In genomic region chr10:70885931-70886903, GRCh38 we compare ENCODE assay signal across 15 cellular contexts. TPM values are rescaled to one million over a fixed set of nuclear protein-coding genes. Genes with fewer than 3 reads are reported as not detected.
DNase-seq lines count a peak whose midpoint lies in the region; ATAC-seq and TF ChIP-seq lines count a peak whose summit lies in the region.
"Had no signal": no experiment of that assay in that cellular context is flagged by ENCODE, and none has a peak within 500 bp of the region (broad histone marks: within the 10 kb centered on the region; RNA-seq: fewer than 3 reads in every experiment).

No MANE protein-coding gene starts in this region.

- H3K4me2 ChIP-seq in BLaER1 (0 out of 2 replicates have a peak overlapping the region, but pooled peaks have one; percentile 16), GM23338 (no peak overlapping the region), GM23248 (ENCODE audit: unreplicated experiment) (no peak overlapping the region)

- H3K79me2 ChIP-seq in GM23338 (replicated peaks; ENCODE audit: insufficient read depth): no peaks in the 10 kb centered on the region
- H3K79me2 ChIP-seq in GM23248 (ENCODE audit: insufficient read depth): no peaks in the 10 kb centered on the region

- TF ChIP-seq CTCF in GM23338 (conservative IDR thresholded peaks at IDR 0.05; ENCODE audit: low read depth in 2 of 2) (no peak), breast epithelium (IDR thresholded peaks at IDR 0.05) (no peak)

- H3K4me3 Mint-ChIP-seq in GM23338: peak overlapping the region; percentile 79; the same call in 1 of the 3 replicates

- H3K27ac Mint-ChIP-seq in GM23338: no peak overlapping the region

- no peak overlapping the region for H3K4me3 ChIP-seq in BLaER1
- no peak overlapping the region for H3K4me3 ChIP-seq in GM23338
- H3K4me3 ChIP-seq in breast epithelium: no peak overlapping the region
- H3K4me3 ChIP-seq in muscle layer of colon (ENCODE audit: low read depth in 1 of 2, low read length in 2 of 2): no peak overlapping the region
- no peak overlapping the region for H3K4me3 ChIP-seq in GM23248
- H3K4me3 ChIP-seq: mucosa of descending colon, uterus had no signal

- H2AFZ ChIP-seq in GM23338: no peak overlapping the region
- H2AFZ ChIP-seq in GM23248: no peak overlapping the region

- in situ Hi-C loops in GM23248 (cut with MboI): loop anchor here (10.0 kb wide), 1 partner anchor 341 kb away; no protein-coding TSS in a partner anchor

- no peak for TF ChIP-seq POLR2A in breast epithelium (IDR thresholded peaks at IDR 0.05)

- H3K36me3 ChIP-seq in BLaER1: peaks cover 46% of the 10 kb centered on the region
- H3K36me3 ChIP-seq in GM23338 (ENCODE audit: insufficient read depth): 0 out of 2 replicates have a peak, but pooled peaks cover 3% of the 10 kb centered on the region
- H3K36me3 ChIP-seq in breast epithelium: no peaks in the 10 kb centered on the region
- peaks cover 40% of the 10 kb centered on the region for H3K36me3 ChIP-seq in muscle layer of colon (ENCODE audit: insufficient read depth, low read length)
- peaks cover 3% of the 10 kb centered on the region; the same call in 1 of the 2 replicates for H3K36me3 ChIP-seq in GM23248 (ENCODE audit: low read depth)
- H3K36me3 ChIP-seq: uterus had no signal

- H3F3A ChIP-seq in GM23338 (replicated peaks; ENCODE audit: low read depth) (no peaks in the 10 kb centered on the region), GM23248 (ENCODE audit: insufficient read depth) (0 out of 2 replicates have a peak, but pooled peaks cover 3% of the 10 kb centered on the region)

- peaks cover 28% of the 10 kb centered on the region for H3K36me3 Mint-ChIP-seq in GM23338 (ENCODE audit: low read depth)

- H3K4me1 ChIP-seq in BLaER1: peaks cover 37% of the 10 kb centered on the region
- peaks cover 14% of the 10 kb centered on the region for H3K4me1 ChIP-seq in GM23338 (ENCODE audit: insufficient read depth)
- peaks cover 0 to 10% of the 10 kb centered on the region in 2 donors for H3K4me1 ChIP-seq in breast epithelium
- peaks cover 20% of the 10 kb centered on the region for H3K4me1 ChIP-seq in muscle layer of colon (ENCODE audit: insufficient read depth, low read length)
- H3K4me1 ChIP-seq in GM23248 (ENCODE audit: insufficient read depth): peaks cover 8% of the 10 kb centered on the region

- no peaks in the 10 kb centered on the region for H3K27me3 ChIP-seq in BLaER1
- no peaks in the 10 kb centered on the region for H3K27me3 ChIP-seq in GM23338 (ENCODE audit: insufficient read depth)
- no peaks in the 10 kb centered on the region for H3K27me3 ChIP-seq in breast epithelium
- H3K27me3 ChIP-seq in muscle layer of colon (ENCODE audit: control insufficient read depth in 1 of 2, insufficient read depth in 2 of 2, low read length in 2 of 2): no peaks in the 10 kb centered on the region
- no peaks in the 10 kb centered on the region for H3K27me3 ChIP-seq in GM23248 (replicated peaks; ENCODE audit: insufficient read depth)
- H3K27me3 ChIP-seq: uterus had no signal

- H3K9ac ChIP-seq in BLaER1 (no peak overlapping the region), muscle layer of colon (ENCODE audit: low read length) (peak overlapping the region; percentile 52), GM23248 (no peak overlapping the region)

- WGBS in GM23248 (ENCODE audit: low coverage in 1 of 2, low lambda C conversion rate in 2 of 2, missing lambda C conversion rate in 2 of 2), 2 experiments: 86 to 87% methylated on average over 18 of the region's 18 CpGs

- intact Hi-C loops in breast epithelium (cut with DNase I; ENCODE audit: low total_unique reads): loop anchor here (10.0 kb wide), 1 partner anchor 71 kb away; the partner anchor contains the start of gene SGPL1

- H3K27ac ChIP-seq in BLaER1 (no peak overlapping the region), GM23338 (ENCODE audit: low read depth) (no peak overlapping the region), breast epithelium (peak overlapping the region; percentile 90 to 97), muscle layer of colon (ENCODE audit: low read depth, low read length) (no peak overlapping the region), GM23248 (no peak overlapping the region)

- peaks cover 1% of the 10 kb centered on the region for H3K9me3 Mint-ChIP-seq in GM23338

- no peaks in the 10 kb centered on the region for H3K9me3 ChIP-seq in BLaER1
- H3K9me3 ChIP-seq in breast epithelium: no peaks in the 10 kb centered on the region
- no peaks in the 10 kb centered on the region for H3K9me3 ChIP-seq in muscle layer of colon (ENCODE audit: low read length)
- H3K9me3 ChIP-seq in GM23248 (ENCODE audit: low read depth): no peaks in the 10 kb centered on the region
- H3K9me3 ChIP-seq: mucosa of descending colon, uterus had no signal

- H3K4me1 Mint-ChIP-seq in GM23338: peaks cover 26% of the 10 kb centered on the region

- H3K9me2 ChIP-seq in GM23338 (ENCODE audit: insufficient read depth): no peaks in the 10 kb centered on the region
- no peaks in the 10 kb centered on the region for H3K9me2 ChIP-seq in GM23248 (ENCODE audit: insufficient read depth)

- DNase-seq in GM23338 (ENCODE audit: low spot score) (no peak), breast epithelium (ENCODE audit: low spot score in 2 of 2) (peak in 1 of 2 donors; percentile 29), NCI-H226 (no peak), EL (no peak), GM23248 (no peak)
- DNase-seq: KG1; mucosa of descending colon; NCI-H1694; NCI-H748 treated with DMSO at 0.1 percent for 48 hours; stimulated activated CD8-positive, alpha-beta memory T cell treated with anti-CD3 and anti-CD28 coated beads, Interleukin-4, amount 100 ng/mL, for 48 hours; T1000 had no signal

- no peaks in the 10 kb centered on the region for H3K27me3 Mint-ChIP-seq in GM23338 (ENCODE audit: insufficient read depth, low read depth, poor library complexity)

- ATAC-seq in GM23338 (no peak), GM18858 (IDR thresholded peaks at IDR 0.05; ENCODE audit: unreplicated experiment) (no peak)
- ATAC-seq: mucosa of descending colon had no signal

- H4K20me1 ChIP-seq in BLaER1 (no peaks in the 10 kb centered on the region), GM23338 (replicated peaks; ENCODE audit: insufficient read depth) (no peaks in the 10 kb centered on the region), GM23248 (ENCODE audit: insufficient read depth) (no peaks in the 10 kb centered on the region)

TF ChIP-seq in GM23338, 12 proteins besides CTCF, POLR2A, EP300 and RAD21 (continues in another document):
- TF ChIP-seq STAT1 (IDR thresholded peaks at IDR 0.05; ENCODE audit: unreplicated experiment): no peak
- no peak for TF ChIP-seq ZNF331 (CRISPR knock-in tag; IDR thresholded peaks at IDR 0.05; ENCODE audit: low read depth)
- no peak for TF ChIP-seq ZNF114 (CRISPR knock-in tag; IDR thresholded peaks at IDR 0.05)
- no peak for TF ChIP-seq REST (IDR thresholded peaks at IDR 0.05; ENCODE audit: unreplicated experiment)
- TF ChIP-seq, protein P1, sequence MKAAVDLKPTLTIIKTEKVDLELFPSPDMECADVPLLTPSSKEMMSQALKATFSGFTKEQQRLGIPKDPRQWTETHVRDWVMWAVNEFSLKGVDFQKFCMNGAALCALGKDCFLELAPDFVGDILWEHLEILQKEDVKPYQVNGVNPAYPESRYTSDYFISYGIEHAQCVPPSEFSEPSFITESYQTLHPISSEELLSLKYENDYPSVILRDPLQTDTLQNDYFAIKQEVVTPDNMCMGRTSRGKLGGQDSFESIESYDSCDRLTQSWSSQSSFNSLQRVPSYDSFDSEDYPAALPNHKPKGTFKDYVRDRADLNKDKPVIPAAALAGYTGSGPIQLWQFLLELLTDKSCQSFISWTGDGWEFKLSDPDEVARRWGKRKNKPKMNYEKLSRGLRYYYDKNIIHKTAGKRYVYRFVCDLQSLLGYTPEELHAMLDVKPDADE (IDR thresholded peaks at IDR 0.05): no peak
- no peak for TF ChIP-seq NANOG (IDR thresholded peaks at IDR 0.05; ENCODE audit: borderline replicate concordance)

RNA-seq across cellular contexts. Expression of gene PCBD1, which starts 2.1 kb away (rescaled TPM):
- total RNA-seq in GM23338 (2014; rRNA removed; shearing (Covaris generic)): 33.3 and 46.0 TPM in 2 replicates
- 77.4 and 78.5 TPM in 2 replicates for polyA plus RNA-seq in GM23338 (2016; fragmentation: Nextera tagmentation; extraction: Ambion mirVana)
- total RNA-seq in breast epithelium: 10 to 100 TPM; 52.4 to 93.9 (median 66.6) TPM
- 26.2 and 28.5 TPM in 2 replicates for total RNA-seq in GM23248 (2014; rRNA removed; shearing (Covaris generic))
- polyA plus RNA-seq in GM23248 (2016; fragmentation: Nextera tagmentation; extraction: Ambion mirVana): 36.8 and 38.4 TPM in 2 replicates

Comparison
In these comparisons a context has a peak if more than half of its experiments do, and no peak if none do; other contexts are left out.
1. H3K27ac ChIP-seq: peak in breast epithelium (2 of 2); none in BLaER1 (single experiment), GM23338 (single experiment), muscle layer of colon (single experiment) and GM23248 (single experiment).